In the genomic region with DNA sequence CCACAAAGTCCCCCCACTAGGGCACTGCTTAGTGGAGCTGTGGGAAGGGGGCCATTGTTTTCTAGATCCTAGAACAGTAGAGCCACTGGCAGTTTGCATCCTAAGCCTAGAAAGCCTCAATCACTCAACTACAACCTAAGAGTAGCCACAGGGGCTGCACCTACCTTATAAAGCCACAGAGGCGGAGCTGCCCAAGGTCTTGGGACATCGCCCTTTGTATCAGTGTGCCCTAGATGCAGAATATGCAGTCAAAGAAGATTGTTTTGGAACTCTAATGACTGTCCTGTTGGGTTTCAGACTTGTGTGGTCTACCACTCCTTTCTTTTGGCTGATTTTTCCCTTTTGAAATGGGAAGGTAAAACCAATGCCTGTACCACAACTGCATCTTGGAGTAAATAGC, we compare ENCODE assay signal across 1 cellular context.
TF ChIP-seq lines count a peak whose summit lies in the region.

No MANE protein-coding gene starts in this region.

TF ChIP-seq in GM23338, 12 proteins besides CTCF, POLR2A, EP300 and RAD21 (continued from another document):
- TF ChIP-seq, protein P1, sequence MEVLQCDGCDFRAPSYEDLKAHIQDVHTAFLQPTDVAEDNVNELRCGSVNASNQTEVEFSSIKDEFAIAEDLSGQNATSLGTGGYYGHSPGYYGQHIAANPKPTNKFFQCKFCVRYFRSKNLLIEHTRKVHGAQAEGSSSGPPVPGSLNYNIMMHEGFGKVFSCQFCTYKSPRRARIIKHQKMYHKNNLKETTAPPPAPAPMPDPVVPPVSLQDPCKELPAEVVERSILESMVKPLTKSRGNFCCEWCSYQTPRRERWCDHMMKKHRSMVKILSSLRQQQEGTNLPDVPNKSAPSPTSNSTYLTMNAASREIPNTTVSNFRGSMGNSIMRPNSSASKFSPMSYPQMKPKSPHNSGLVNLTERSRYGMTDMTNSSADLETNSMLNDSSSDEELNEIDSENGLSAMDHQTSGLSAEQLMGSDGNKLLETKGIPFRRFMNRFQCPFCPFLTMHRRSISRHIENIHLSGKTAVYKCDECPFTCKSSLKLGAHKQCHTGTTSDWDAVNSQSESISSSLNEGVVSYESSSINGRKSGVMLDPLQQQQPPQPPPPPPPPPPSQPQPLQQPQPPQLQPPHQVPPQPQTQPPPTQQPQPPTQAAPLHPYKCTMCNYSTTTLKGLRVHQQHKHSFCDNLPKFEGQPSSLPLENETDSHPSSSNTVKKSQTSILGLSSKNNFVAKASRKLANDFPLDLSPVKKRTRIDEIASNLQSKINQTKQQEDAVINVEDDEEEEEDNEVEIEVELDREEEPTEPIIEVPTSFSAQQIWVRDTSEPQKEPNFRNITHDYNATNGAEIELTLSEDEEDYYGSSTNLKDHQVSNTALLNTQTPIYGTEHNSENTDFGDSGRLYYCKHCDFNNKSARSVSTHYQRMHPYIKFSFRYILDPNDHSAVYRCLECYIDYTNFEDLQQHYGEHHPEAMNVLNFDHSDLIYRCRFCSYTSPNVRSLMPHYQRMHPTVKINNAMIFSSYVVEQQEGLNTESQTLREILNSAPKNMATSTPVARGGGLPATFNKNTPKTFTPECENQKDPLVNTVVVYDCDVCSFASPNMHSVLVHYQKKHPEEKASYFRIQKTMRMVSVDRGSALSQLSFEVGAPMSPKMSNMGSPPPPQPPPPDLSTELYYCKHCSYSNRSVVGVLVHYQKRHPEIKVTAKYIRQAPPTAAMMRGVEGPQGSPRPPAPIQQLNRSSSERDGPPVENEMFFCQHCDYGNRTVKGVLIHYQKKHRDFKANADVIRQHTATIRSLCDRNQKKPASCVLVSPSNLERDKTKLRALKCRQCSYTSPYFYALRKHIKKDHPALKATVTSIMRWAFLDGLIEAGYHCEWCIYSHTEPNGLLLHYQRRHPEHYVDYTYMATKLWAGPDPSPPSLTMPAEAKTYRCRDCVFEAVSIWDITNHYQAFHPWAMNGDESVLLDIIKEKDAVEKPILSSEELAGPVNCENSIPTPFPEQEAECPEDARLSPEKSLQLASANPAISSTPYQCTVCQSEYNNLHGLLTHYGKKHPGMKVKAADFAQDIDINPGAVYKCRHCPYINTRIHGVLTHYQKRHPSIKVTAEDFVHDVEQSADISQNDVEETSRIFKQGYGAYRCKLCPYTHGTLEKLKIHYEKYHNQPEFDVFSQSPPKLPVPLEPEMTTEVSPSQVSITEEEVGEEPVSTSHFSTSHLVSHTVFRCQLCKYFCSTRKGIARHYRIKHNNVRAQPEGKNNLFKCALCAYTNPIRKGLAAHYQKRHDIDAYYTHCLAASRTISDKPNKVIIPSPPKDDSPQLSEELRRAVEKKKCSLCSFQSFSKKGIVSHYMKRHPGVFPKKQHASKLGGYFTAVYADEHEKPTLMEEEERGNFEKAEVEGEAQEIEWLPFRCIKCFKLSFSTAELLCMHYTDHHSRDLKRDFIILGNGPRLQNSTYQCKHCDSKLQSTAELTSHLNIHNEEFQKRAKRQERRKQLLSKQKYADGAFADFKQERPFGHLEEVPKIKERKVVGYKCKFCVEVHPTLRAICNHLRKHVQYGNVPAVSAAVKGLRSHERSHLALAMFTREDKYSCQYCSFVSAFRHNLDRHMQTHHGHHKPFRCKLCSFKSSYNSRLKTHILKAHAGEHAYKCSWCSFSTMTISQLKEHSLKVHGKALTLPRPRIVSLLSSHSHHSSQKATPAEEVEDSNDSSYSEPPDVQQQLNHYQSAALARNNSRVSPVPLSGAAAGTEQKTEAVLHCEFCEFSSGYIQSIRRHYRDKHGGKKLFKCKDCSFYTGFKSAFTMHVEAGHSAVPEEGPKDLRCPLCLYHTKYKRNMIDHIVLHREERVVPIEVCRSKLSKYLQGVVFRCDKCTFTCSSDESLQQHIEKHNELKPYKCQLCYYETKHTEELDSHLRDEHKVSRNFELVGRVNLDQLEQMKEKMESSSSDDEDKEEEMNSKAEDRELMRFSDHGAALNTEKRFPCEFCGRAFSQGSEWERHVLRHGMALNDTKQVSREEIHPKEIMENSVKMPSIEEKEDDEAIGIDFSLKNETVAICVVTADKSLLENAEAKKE (CRISPR knock-in tag; IDR thresholded peaks at IDR 0.05): no peak
- no peak for TF ChIP-seq EZH2 (IDR thresholded peaks at IDR 0.05; ENCODE audit: low read depth, unreplicated experiment)
- TF ChIP-seq CREB1 (CRISPR knock-in tag; IDR thresholded peaks at IDR 0.05; ENCODE audit: low read depth): no peak
- TF ChIP-seq, protein P2, sequence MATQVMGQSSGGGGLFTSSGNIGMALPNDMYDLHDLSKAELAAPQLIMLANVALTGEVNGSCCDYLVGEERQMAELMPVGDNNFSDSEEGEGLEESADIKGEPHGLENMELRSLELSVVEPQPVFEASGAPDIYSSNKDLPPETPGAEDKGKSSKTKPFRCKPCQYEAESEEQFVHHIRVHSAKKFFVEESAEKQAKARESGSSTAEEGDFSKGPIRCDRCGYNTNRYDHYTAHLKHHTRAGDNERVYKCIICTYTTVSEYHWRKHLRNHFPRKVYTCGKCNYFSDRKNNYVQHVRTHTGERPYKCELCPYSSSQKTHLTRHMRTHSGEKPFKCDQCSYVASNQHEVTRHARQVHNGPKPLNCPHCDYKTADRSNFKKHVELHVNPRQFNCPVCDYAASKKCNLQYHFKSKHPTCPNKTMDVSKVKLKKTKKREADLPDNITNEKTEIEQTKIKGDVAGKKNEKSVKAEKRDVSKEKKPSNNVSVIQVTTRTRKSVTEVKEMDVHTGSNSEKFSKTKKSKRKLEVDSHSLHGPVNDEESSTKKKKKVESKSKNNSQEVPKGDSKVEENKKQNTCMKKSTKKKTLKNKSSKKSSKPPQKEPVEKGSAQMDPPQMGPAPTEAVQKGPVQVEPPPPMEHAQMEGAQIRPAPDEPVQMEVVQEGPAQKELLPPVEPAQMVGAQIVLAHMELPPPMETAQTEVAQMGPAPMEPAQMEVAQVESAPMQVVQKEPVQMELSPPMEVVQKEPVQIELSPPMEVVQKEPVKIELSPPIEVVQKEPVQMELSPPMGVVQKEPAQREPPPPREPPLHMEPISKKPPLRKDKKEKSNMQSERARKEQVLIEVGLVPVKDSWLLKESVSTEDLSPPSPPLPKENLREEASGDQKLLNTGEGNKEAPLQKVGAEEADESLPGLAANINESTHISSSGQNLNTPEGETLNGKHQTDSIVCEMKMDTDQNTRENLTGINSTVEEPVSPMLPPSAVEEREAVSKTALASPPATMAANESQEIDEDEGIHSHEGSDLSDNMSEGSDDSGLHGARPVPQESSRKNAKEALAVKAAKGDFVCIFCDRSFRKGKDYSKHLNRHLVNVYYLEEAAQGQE (IDR thresholded peaks at IDR 0.05; ENCODE audit: unreplicated experiment): no peak
- no peak for TF ChIP-seq JUNB (IDR thresholded peaks at IDR 0.05; ENCODE audit: unreplicated experiment)
- no peak for TF ChIP-seq STAT1 (IDR thresholded peaks at IDR 0.05; ENCODE audit: unreplicated experiment)
- TF ChIP-seq POLR2AphosphoS5 (IDR thresholded peaks at IDR 0.05; ENCODE audit: low read depth): no peak
